ENCODE assay signal across 8 cellular contexts in the genomic region with DNA sequence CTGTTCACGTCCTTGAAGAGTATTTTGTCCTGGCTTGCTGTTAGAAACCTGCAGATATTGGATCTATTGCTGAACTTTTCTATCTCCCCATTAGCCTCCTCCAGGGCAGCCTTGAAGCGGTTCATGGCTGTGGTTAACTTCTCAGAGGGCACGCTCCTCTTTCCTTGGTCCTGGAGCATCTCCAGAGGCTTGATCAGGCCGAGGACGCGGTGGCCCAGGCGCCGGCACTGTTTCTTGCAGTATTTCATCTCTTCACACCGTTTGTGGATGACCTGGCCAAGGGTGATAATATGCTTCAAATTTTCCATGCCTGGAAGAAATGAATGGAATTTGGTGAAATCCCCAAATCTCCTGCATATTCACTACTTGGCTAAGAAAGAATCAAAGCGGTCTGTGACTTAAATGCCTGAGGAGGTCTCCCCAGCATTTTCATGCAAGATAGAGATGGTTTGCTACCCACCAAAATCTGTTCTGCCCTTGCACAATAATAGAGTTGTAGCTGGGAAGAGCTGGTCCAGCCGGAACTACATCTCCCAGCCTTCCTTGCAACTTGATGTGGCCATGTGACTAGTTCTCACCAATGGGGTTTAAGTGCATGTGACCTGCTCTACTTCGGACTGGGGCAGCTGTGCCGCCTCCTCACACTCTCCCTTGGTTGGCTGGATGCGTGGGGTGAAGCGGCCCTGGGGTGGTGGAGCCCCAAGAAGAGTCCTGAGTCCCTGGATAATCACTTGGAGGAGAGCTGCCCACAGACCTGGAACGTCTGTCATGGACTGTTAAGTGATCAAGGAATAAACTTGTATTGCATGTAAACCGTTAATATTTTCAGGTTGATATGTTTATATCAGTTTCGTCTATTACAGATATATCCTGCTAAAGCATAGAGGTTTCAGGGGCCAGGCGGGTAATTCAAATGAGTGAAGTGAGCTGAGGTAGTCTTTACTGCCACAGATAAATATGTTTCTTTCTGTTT. TPM values are rescaled to one million over a fixed set of nuclear protein-coding genes. Genes with fewer than 3 reads are reported as not detected.
DNase-seq lines count a peak whose midpoint lies in the region; ATAC-seq and TF ChIP-seq lines count a peak whose summit lies in the region.

No MANE protein-coding gene starts in this region.

- 48 to 61% (median 56%) methylated on average over 19 of the region's 19 CpGs for WGBS in spleen, 5 donors

- H3K27me3 ChIP-seq in WERI-Rb-1 (ENCODE audit: insufficient read depth, low read depth, severe bottlenecking) = no peaks in the 10 kb centered on the region
- no peaks in the 10 kb centered on the region for H3K27me3 ChIP-seq in spleen (replicated peaks in 1 of 7)

- H3K4me1 ChIP-seq in spleen = peaks cover 28 to 78% (median 47%) of the 10 kb centered on the region in 6 donors

- peak; percentile 91 for ATAC-seq in GM18907 (IDR thresholded peaks at IDR 0.05; ENCODE audit: unreplicated experiment)
- ATAC-seq in HG03108 (IDR thresholded peaks at IDR 0.05; ENCODE audit: unreplicated experiment) = peak; percentile 80

- H3K4me3 ChIP-seq in WERI-Rb-1 (ENCODE audit: low read depth, low read length) = peak overlapping the region; percentile 48
- peak overlapping the region in 6 of 8 donors; percentile 23 to 66 (median 32) for H3K4me3 ChIP-seq in spleen

- DNase-seq in AG08396 (ENCODE audit: low spot score) = peak; percentile 93
- DNase-seq in NCI-H2227 (lab: John Stamatoyannopoulos, UW; ENCODE audit: unreplicated experiment) = peak; percentile 84
- peak; percentile 84 for DNase-seq in WERI-Rb-1
- peak; percentile 82 for DNase-seq in cerebellar cortex (ENCODE audit: low spot score)
- DNase-seq in islet precursor cell = peak; percentile 87
- peak; percentile 87 for DNase-seq in spleen

- H3K36me3 ChIP-seq in WERI-Rb-1 (no peaks in the 10 kb centered on the region), spleen (peaks cover 0 to 60% (median 40%) of the 10 kb centered on the region in 6 donors)

- peak overlapping the region; percentile 17; the same call in 1 of the 2 replicates for H3K27ac ChIP-seq in WERI-Rb-1
- peak overlapping the region in 6 of 8 donors; percentile 21 to 76 (median 69) for H3K27ac ChIP-seq in spleen

- H3K9me3 ChIP-seq in WERI-Rb-1 (ENCODE audit: severe bottlenecking) (no peaks in the 10 kb centered on the region), spleen (no peaks in the 10 kb centered on the region)

- TF ChIP-seq CTCF in WERI-Rb-1 (IDR thresholded peaks at IDR 0.05; ENCODE audit: low read depth, low read length) (no peak), spleen (IDR thresholded peaks at IDR 0.05 in 8 of 11, conservative IDR thresholded peaks at IDR 0.05 in 3 of 11) (no peak)

- intact Hi-C loops in spleen (cut with DNase I; ENCODE audit: low total_unique reads) = no loop called here

- TF ChIP-seq POLR2A in spleen (IDR thresholded peaks at IDR 0.05) = no peak

RNA-seq across cellular contexts. Expression of gene MLKL, which starts 4.9 kb away (rescaled TPM):
- 10 to 100 TPM; 45.1 to 69.6 (median 52.7) TPM for total RNA-seq in spleen
- 10 to 100 TPM; 21.4 to 39.0 (median 32.1) TPM for polyA plus RNA-seq in spleen

RNA-seq across cellular contexts. Expression of gene RFWD3, which starts 29.1 kb away (rescaled TPM):
- 10 to 100 TPM; 20.3 to 40.6 (median 32.5) TPM for total RNA-seq in spleen
- 10 to 100 TPM in 1 of 3 donors, 1 to 10 TPM in 2; 4.6 to 10.4 (median 5.1) TPM for polyA plus RNA-seq in spleen

Comparison
In these comparisons a context has a peak if more than half of its experiments do, and no peak if none do; other contexts are left out.
1. Peak in every context shown above with its lines: DNase-seq, ATAC-seq, H3K4me3 ChIP-seq and H3K27ac ChIP-seq.